ENCODE assay signal across 8 cellular contexts in genomic region chr2:143937563-143938346, GRCh38.
DNase-seq lines count a peak whose midpoint lies in the region; ATAC-seq, FAIRE-seq and TF ChIP-seq lines count a peak whose summit lies in the region.

No MANE protein-coding gene starts in this region.

- H3K27me3 ChIP-seq in cardiac muscle cell: peaks cover 45% of the 10 kb centered on the region
- H3K27me3 ChIP-seq in HUES6 (ENCODE audit: control insufficient read depth, insufficient read depth, low read length): peaks cover 31% of the 10 kb centered on the region
- peaks cover 0 to 14% of the 10 kb centered on the region in 2 experiments for H3K27me3 ChIP-seq in GM12878 (replicated peaks in 1 of 2; ENCODE audit: control insufficient read depth in 2 of 2, insufficient read depth in 2 of 2, low read length in 1 of 2)
- H3K27me3 ChIP-seq in thyroid gland: no peaks in the 10 kb centered on the region
- no peaks in the 10 kb centered on the region for H3K27me3 ChIP-seq in MM.1S (replicated peaks; ENCODE audit: insufficient read depth, low read length)

- intact Hi-C loops in Right ventricle myocardium inferior (cut with DNase I) (loop anchor here (10.0 kb wide), 2 partner anchors 413 to 577 kb away; no protein-coding TSS in a partner anchor), GM12878 (cut with micrococcal nuclease; ENCODE audit: unreplicated experiment) (no loop called here), thyroid gland (cut with DNase I) (no loop called here)

- H2AFZ ChIP-seq in GM12878 (ENCODE audit: control insufficient read depth, low read depth, low read length) (peak overlapping the region; percentile 19; the same call in 1 of the 2 replicates), MM.1S (ENCODE audit: low read length) (no peak overlapping the region)

- peak overlapping the region; percentile 53 for H3K4me3 ChIP-seq in cardiac muscle cell
- peak overlapping the region; percentile 84 for H3K4me3 ChIP-seq in HUES6 (ENCODE audit: low read depth, low read length)
- peak overlapping the region; percentile 34 for H3K4me3 ChIP-seq in GM12878
- peak overlapping the region in 2 of 3 donors; percentile 12 to 35 for H3K4me3 ChIP-seq in thyroid gland (replicated peaks in 1 of 3)
- H3K4me3 ChIP-seq in MM.1S (ENCODE audit: low read length): no peak overlapping the region

- H3K4me2 ChIP-seq in GM12878 (ENCODE audit: control insufficient read depth, insufficient read depth) (peak overlapping the region; percentile 87), MM.1S (ENCODE audit: low read depth, low read length) (no peak overlapping the region)

- ATAC-seq in Right ventricle myocardium inferior (no peak), GM12878 (peak; percentile 20; the same call in 2 of the 3 replicates), HG02763 (IDR thresholded peaks at IDR 0.05; ENCODE audit: unreplicated experiment) (no peak)

- no peaks in the 10 kb centered on the region for H3F3A ChIP-seq in MM.1S (ENCODE audit: insufficient read depth, low read length)

- H3K27ac ChIP-seq in cardiac muscle cell (no peak overlapping the region), HUES6 (ENCODE audit: low read depth, low read length) (no peak overlapping the region), GM12878 (ENCODE audit: control insufficient read depth, insufficient read depth) (no peak overlapping the region), thyroid gland (peak overlapping the region; percentile 14 to 61 (median 18)), MM.1S (ENCODE audit: low read length) (no peak overlapping the region)

- CTCF ChIA-PET in GM12878 (lab: Yijun Ruan, JAX): no interaction called here

- TF ChIP-seq CTCF in cardiac muscle cell (IDR thresholded peaks at IDR 0.05; ENCODE audit: low read depth, low read length): no peak
- TF ChIP-seq CTCF in GM12878 (IDR thresholded peaks at IDR 0.05 in 2 of 3, conservative IDR thresholded peaks at IDR 0.05 in 1 of 3; ENCODE audit: control insufficient read depth in 2 of 3, extremely low read depth in 1 of 3, insufficient read depth in 1 of 3, low read depth in 3 of 3, low read length in 3 of 3): no peak
- no peak for TF ChIP-seq CTCF in thyroid gland (IDR thresholded peaks at IDR 0.05)
- no peak for TF ChIP-seq CTCF in MM.1S (IDR thresholded peaks at IDR 0.05; ENCODE audit: low read length)

- TF ChIP-seq RAD21 in GM12878 (IDR thresholded peaks at IDR 0.05; ENCODE audit: insufficient read depth, low read depth, low read length): no peak

- no peaks in the 10 kb centered on the region for H3K9me2 ChIP-seq in MM.1S (replicated peaks; ENCODE audit: insufficient read depth, low read length)

- DNase-seq in cardiac muscle cell (ENCODE audit: low read depth in 1 of 2, low spot score in 1 of 2) (peak in 1 of 2 donors; percentile 13), Right ventricle myocardium inferior (ENCODE audit: missing footprints) (no peak), GM12878 (ENCODE audit: low read depth, low spot score) (no peak), left kidney (ENCODE audit: low read depth, low spot score) (peak; percentile 38), thyroid gland (peak in 1 of 2 donors; percentile 3), MM.1S (no peak)

- SMC1A ChIA-PET in GM12878 (lab: Charles Lee; ENCODE audit: uncharacterized antibody, unreplicated experiment): interaction anchor here (0.7 to 2.2 kb wide), 3 partner anchors 10 to 15 kb away, joined by 3 to 17 read pairs (median 3); no protein-coding TSS in a partner anchor

- in situ Hi-C loops in GM12878 (cut with MboI): no loop called here

- TF ChIP-seq EP300 in GM12878 (IDR thresholded peaks at IDR 0.05; ENCODE audit: borderline replicate concordance in 1 of 2, control insufficient read depth in 1 of 2, low read depth in 2 of 2, low read length in 2 of 2): no peak

- H3K36me3 ChIP-seq in cardiac muscle cell (no peaks in the 10 kb centered on the region), HUES6 (ENCODE audit: control insufficient read depth, insufficient read depth, low read length) (no peaks in the 10 kb centered on the region), GM12878 (ENCODE audit: control insufficient read depth in 2 of 2, insufficient read depth in 2 of 2, low read length in 1 of 2) (no peaks in the 10 kb centered on the region), thyroid gland (no peaks in the 10 kb centered on the region), MM.1S (replicated peaks; ENCODE audit: insufficient read depth, low read length) (no peaks in the 10 kb centered on the region)

- 51% methylated on average over 16 of the region's 20 CpGs for WGBS in GM12878 (ENCODE audit: insufficient coverage, insufficient replicate concordance, low lambda C conversion rate, missing lambda C conversion rate)
- WGBS in thyroid gland, 2 donors: 22 to 34% methylated on average over 14 to 20 of the region's 20 CpGs

- RAD21 ChIA-PET in GM12878 (lab: Charles Lee; ENCODE audit: unreplicated experiment): interaction anchor here (1.5 kb wide), 1 partner anchor 10 kb away, joined by 8 read pairs; no protein-coding TSS in a partner anchor

- H4K20me1 ChIP-seq in GM12878 (ENCODE audit: control insufficient read depth, insufficient read depth) (no peaks in the 10 kb centered on the region), MM.1S (ENCODE audit: insufficient read depth, low read length) (no peaks in the 10 kb centered on the region)

- no TSS peak for BruUV-seq in GM12878 (replicated peaks; lab: Mats Ljungman, UMichigan)

- no peaks in the 10 kb centered on the region for H3K4me1 ChIP-seq in cardiac muscle cell (ENCODE audit: low read depth)
- H3K4me1 ChIP-seq in HUES6 (ENCODE audit: control insufficient read depth, insufficient read depth, low read length): peaks cover 30% of the 10 kb centered on the region
- H3K4me1 ChIP-seq in GM12878 (ENCODE audit: control insufficient read depth, insufficient read depth, low read length): no peaks in the 10 kb centered on the region
- H3K4me1 ChIP-seq in thyroid gland: peaks cover 0 to 11% of the 10 kb centered on the region in 2 donors
- H3K4me1 ChIP-seq in MM.1S (ENCODE audit: low read length): no peaks in the 10 kb centered on the region

- FAIRE-seq in GM12878 (lab: Jason Lieb, UNC): no peak

- H3K9me3 ChIP-seq in cardiac muscle cell (ENCODE audit: low read depth): no peaks in the 10 kb centered on the region
- no peaks in the 10 kb centered on the region for H3K9me3 ChIP-seq in HUES6 (ENCODE audit: control insufficient read depth, insufficient read depth, low read depth, low read length)
- H3K9me3 ChIP-seq in GM12878 (replicated peaks; ENCODE audit: control insufficient read depth, insufficient read depth, low read length): no peaks in the 10 kb centered on the region
- no peaks in the 10 kb centered on the region for H3K9me3 ChIP-seq in thyroid gland
- H3K9me3 ChIP-seq in MM.1S (replicated peaks; ENCODE audit: insufficient read depth, low read length): no peaks in the 10 kb centered on the region

- POLR2A ChIA-PET in GM12878 (lab: Charles Lee): interaction anchor here (1.0 to 1.1 kb wide), 2 partner anchors 10 to 73 kb away, joined by 4 read pairs; no protein-coding TSS in a partner anchor

- TF ChIP-seq POLR2A in GM12878 (IDR thresholded peaks at IDR 0.05; ENCODE audit: low read depth, low read length) (no peak), thyroid gland (IDR thresholded peaks at IDR 0.05) (no peak)

- H3K9ac ChIP-seq in HUES6 (ENCODE audit: low read length) (peak overlapping the region; percentile 58), GM12878 (ENCODE audit: control insufficient read depth, insufficient read depth, low read length) (no peak overlapping the region), MM.1S (ENCODE audit: low read length) (no peak overlapping the region)

- no peaks in the 10 kb centered on the region for H3K79me2 ChIP-seq in GM12878 (ENCODE audit: control insufficient read depth, insufficient read depth, low read length)
- no peaks in the 10 kb centered on the region for H3K79me2 ChIP-seq in MM.1S (ENCODE audit: low read length)

TF ChIP-seq in GM12878, 131 proteins besides CTCF, POLR2A, EP300 and RAD21:
- TF ChIP-seq ESRRA (IDR thresholded peaks at IDR 0.05; ENCODE audit: low read length): no peak
- peak; percentile 22 for TF ChIP-seq SUZ12 (IDR thresholded peaks at IDR 0.05; ENCODE audit: unreplicated experiment)

Comparison
In these comparisons a context has a peak if more than half of its experiments do, and no peak if none do; other contexts are left out.
1. H3K27ac ChIP-seq: peak in thyroid gland (3 of 3); none in cardiac muscle cell (single experiment), HUES6 (single experiment), GM12878 (single experiment) and MM.1S (single experiment).